Comparison of ENCODE assay signal across 1 cellular context in the genomic region with DNA sequence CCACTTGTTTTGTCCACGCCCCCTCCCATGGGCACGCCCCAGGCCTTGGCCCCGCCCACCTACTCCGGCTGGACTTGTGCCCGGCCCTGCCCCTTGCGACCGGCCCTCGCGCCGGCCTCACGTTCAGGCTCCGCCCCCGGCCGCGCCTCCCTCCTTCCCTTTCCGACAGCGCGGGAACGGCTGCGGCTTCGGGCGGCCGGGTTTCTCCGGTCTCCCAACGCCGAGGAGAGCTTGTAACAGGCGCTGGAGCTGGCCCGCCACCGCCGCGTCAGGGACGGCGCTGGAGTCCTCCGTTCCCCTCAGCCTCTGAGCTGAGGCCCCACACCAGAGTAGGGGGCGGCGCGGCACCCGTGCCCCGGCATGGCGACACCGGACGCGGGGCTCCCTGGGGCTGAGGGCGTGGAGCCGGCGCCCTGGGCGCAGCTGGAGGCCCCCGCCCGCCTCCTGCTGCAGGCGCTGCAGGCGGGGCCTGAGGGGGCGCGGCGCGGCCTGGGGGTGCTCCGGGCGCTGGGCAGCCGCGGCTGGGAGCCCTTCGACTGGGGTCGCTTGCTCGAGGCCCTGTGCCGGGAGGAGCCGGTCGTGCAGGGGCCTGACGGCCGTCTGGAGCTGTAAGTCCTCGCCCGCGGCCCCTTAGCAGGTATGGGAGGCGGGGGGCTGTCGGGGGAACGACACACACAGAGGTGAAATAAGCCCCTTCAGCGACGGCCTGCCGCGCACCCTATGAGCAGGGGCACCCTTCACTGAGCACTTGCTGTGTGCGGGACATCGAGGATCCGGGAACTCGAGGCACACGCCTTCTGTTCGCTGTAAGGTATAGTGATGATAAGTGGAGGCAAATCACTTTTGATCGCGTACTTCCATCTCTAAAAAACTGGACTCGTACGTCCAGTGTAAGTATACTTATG.
TF ChIP-seq lines count a peak whose summit lies in the region.

A gene with protein sequence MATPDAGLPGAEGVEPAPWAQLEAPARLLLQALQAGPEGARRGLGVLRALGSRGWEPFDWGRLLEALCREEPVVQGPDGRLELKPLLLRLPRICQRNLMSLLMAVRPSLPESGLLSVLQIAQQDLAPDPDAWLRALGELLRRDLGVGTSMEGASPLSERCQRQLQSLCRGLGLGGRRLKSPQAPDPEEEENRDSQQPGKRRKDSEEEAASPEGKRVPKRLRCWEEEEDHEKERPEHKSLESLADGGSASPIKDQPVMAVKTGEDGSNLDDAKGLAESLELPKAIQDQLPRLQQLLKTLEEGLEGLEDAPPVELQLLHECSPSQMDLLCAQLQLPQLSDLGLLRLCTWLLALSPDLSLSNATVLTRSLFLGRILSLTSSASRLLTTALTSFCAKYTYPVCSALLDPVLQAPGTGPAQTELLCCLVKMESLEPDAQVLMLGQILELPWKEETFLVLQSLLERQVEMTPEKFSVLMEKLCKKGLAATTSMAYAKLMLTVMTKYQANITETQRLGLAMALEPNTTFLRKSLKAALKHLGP (plus strand): TSS at position 153 of the 905 bp plus-strand sequence. CDS start 208 bp downstream, at position 361.

TF ChIP-seq in SK-N-SH, 30 proteins besides CTCF, POLR2A, EP300 and RAD21 (continued from another document):
- TF ChIP-seq REST (IDR thresholded peaks at IDR 0.05; ENCODE audit: low read depth, low read length) = no peak
- TF ChIP-seq MAX (IDR thresholded peaks at IDR 0.05; ENCODE audit: low read depth) = peak; percentile 42; the same call in 1 of the 2 replicates
- TF ChIP-seq, protein P1, sequence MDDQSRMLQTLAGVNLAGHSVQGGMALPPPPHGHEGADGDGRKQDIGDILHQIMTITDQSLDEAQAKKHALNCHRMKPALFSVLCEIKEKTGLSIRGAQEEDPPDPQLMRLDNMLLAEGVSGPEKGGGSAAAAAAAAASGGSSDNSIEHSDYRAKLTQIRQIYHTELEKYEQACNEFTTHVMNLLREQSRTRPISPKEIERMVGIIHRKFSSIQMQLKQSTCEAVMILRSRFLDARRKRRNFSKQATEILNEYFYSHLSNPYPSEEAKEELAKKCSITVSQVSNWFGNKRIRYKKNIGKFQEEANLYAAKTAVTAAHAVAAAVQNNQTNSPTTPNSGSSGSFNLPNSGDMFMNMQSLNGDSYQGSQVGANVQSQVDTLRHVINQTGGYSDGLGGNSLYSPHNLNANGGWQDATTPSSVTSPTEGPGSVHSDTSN (IDR thresholded peaks at IDR 0.05) = no peak
- no peak for TF ChIP-seq MEF2A (IDR thresholded peaks at IDR 0.05; ENCODE audit: borderline replicate concordance, low read depth)
- TF ChIP-seq JUND (IDR thresholded peaks at IDR 0.05) = no peak
- no peak for TF ChIP-seq IRF3 (IDR thresholded peaks at IDR 0.05; ENCODE audit: low read depth, low read length)
- TF ChIP-seq SIN3A (IDR thresholded peaks at IDR 0.05; ENCODE audit: borderline replicate concordance, low read depth, low read length) = peak; percentile 42; the same call in 1 of the 2 replicates
- no peak for TF ChIP-seq EZH2phosphoT487 (IDR thresholded peaks at IDR 0.05; ENCODE audit: borderline replicate concordance, low read depth)
- no peak for TF ChIP-seq GABPA (IDR thresholded peaks at IDR 0.05; ENCODE audit: low read depth)
- peak; percentile 75 for TF ChIP-seq MXI1 (IDR thresholded peaks at IDR 0.05; ENCODE audit: low read depth, low read length)
- TF ChIP-seq CHD2 (IDR thresholded peaks at IDR 0.05; ENCODE audit: low read length, partially characterized antibody) = no peak
- TF ChIP-seq SMC3 (IDR thresholded peaks at IDR 0.05; ENCODE audit: low read depth, low read length) = no peak
- TF ChIP-seq TEAD4 (IDR thresholded peaks at IDR 0.05; ENCODE audit: borderline replicate concordance, insufficient read depth) = no peak
- no peak for TF ChIP-seq FOXM1 (IDR thresholded peaks at IDR 0.05; ENCODE audit: low read depth)
- TF ChIP-seq NRF1 (IDR thresholded peaks at IDR 0.05; ENCODE audit: low read depth, low read length) = peak; percentile 26; the same call in 1 of the 2 replicates
- no peak for TF ChIP-seq FOXJ3 (CRISPR knock-in tag; IDR thresholded peaks at IDR 0.05)
- TF ChIP-seq, protein P2, sequence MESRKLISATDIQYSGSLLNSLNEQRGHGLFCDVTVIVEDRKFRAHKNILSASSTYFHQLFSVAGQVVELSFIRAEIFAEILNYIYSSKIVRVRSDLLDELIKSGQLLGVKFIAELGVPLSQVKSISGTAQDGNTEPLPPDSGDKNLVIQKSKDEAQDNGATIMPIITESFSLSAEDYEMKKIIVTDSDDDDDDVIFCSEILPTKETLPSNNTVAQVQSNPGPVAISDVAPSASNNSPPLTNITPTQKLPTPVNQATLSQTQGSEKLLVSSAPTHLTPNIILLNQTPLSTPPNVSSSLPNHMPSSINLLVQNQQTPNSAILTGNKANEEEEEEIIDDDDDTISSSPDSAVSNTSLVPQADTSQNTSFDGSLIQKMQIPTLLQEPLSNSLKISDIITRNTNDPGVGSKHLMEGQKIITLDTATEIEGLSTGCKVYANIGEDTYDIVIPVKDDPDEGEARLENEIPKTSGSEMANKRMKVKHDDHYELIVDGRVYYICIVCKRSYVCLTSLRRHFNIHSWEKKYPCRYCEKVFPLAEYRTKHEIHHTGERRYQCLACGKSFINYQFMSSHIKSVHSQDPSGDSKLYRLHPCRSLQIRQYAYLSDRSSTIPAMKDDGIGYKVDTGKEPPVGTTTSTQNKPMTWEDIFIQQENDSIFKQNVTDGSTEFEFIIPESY (IDR thresholded peaks at IDR 0.05; ENCODE audit: borderline replicate concordance, low read depth) = no peak
- TF ChIP-seq YY1 (IDR thresholded peaks at IDR 0.05; ENCODE audit: low read depth) = no peak
- no peak for TF ChIP-seq USF2 (IDR thresholded peaks at IDR 0.05; ENCODE audit: borderline replicate concordance, low read depth, low read length)
- TF ChIP-seq NFIC (IDR thresholded peaks at IDR 0.05; ENCODE audit: borderline replicate concordance) = peak; percentile 48; the same call in 1 of the 2 replicates
- TF ChIP-seq RFX5 (IDR thresholded peaks at IDR 0.05; ENCODE audit: low read length) = no peak
- TF ChIP-seq ELF1 (IDR thresholded peaks at IDR 0.05) = no peak
- no peak for TF ChIP-seq RXRA (IDR thresholded peaks at IDR 0.05; ENCODE audit: borderline replicate concordance, low read depth)
- no peak for TF ChIP-seq GATA2 (CRISPR knock-in tag; IDR thresholded peaks at IDR 0.05)
- peak; percentile 31; the same call in 1 of the 2 replicates for TF ChIP-seq TAF1 (IDR thresholded peaks at IDR 0.05; ENCODE audit: borderline replicate concordance, low read depth, low read length)
- TF ChIP-seq POLR2AphosphoS5 (IDR thresholded peaks at IDR 0.05; ENCODE audit: low read depth, low read length) = no peak
- TF ChIP-seq RCOR1 (IDR thresholded peaks at IDR 0.05; ENCODE audit: low read length) = no peak
